28 cellular contexts compared by ENCODE assay signal in genomic region chr1:242199861-242200458, GRCh38.
"Had no signal": no experiment of that assay in that cellular context is flagged by ENCODE, and none has a peak within 500 bp of the region (broad histone marks: within the 10 kb centered on the region; RNA-seq: fewer than 3 reads in every experiment).

No MANE protein-coding gene starts in this region.

- H3K79me2 ChIP-seq: hepatocyte had no signal

- H3K4me1 ChIP-seq: adrenal gland, esophagus muscularis mucosa, pancreas, prostate gland, sigmoid colon, suprapubic skin, tibial nerve had no signal

- H3K36me3 ChIP-seq: adrenal gland, esophagus muscularis mucosa, pancreas, prostate gland, sigmoid colon, suprapubic skin, tibial nerve had no signal

- H3K27ac ChIP-seq: adrenal gland, esophagus muscularis mucosa, hepatocyte, pancreas, prostate gland, sigmoid colon, suprapubic skin, tibial nerve had no signal

- DNase-seq: activated CD4-positive, alpha-beta T cell treated with anti-CD3 and anti-CD28 coated beads for 4 hours; activated CD4-positive, alpha-beta T cell treated with anti-CD3 and anti-CD28 coated beads, Interleukin-2, amount 50 U/mL, for 4 hours; activated naive CD4-positive, alpha-beta T cell treated with Interleukin-2 at 50 U/mL for 16 hours; activated naive CD8-positive, alpha-beta T cell treated with anti-CD3 and anti-CD28 coated beads for 36 hours; activated T-cell treated with anti-CD3 and anti-CD28 coated beads for 4 hours; activated T-cell treated with anti-CD3 and anti-CD28 coated beads, Interleukin-2, amount 50 U/mL, for 72 hours; adrenal gland; aorta; caudate nucleus; cortex of kidney; kidney; left colon; midbrain; naive thymus-derived CD4-positive, alpha-beta T cell; nucleus accumbens; pancreas; retina; sigmoid colon; small intestine; stimulated activated CD4-positive, alpha-beta T cell treated with anti-CD3 and anti-CD28 coated beads, Interleukin-2, amount 100 ng/mL, for 24 hours; stimulated activated naive B cell treated with anti-CD40 and anti-IgM and Interleukin-4, amounts not matched to agents 10 μg/mL and 1 μg/mL and 100 μg/mL, for 72 hours had no signal

- H3K4me2 ChIP-seq: hepatocyte had no signal

- ATAC-seq: activated T-cell treated with anti-CD3 and anti-CD28 coated beads, Interleukin-2, amount 50 U/mL, for 72 hours; left colon; naive thymus-derived CD4-positive, alpha-beta T cell; pancreas; stimulated activated naive B cell treated with anti-CD40 and anti-IgM and Interleukin-4, amounts not matched to agents 10 μg/mL and 1 μg/mL and 100 μg/mL, for 72 hours had no signal

- FAIRE-seq: endothelial cell of umbilical vein, frontal cortex, kidney, pancreas, small intestine had no signal

- H2AFZ ChIP-seq: hepatocyte had no signal

- H3K9me3 ChIP-seq: adrenal gland, esophagus muscularis mucosa, pancreas, prostate gland, sigmoid colon, suprapubic skin, tibial nerve had no signal

- H3K27me3 ChIP-seq: adrenal gland, esophagus muscularis mucosa, hepatocyte, pancreas, sigmoid colon, suprapubic skin, tibial nerve had no signal

- H3K4me3 ChIP-seq: adrenal gland, esophagus muscularis mucosa, hepatocyte, pancreas, prostate gland, sigmoid colon, suprapubic skin, tibial nerve had no signal
